ENCODE assay signal across 9 cellular contexts in the genomic region with DNA sequence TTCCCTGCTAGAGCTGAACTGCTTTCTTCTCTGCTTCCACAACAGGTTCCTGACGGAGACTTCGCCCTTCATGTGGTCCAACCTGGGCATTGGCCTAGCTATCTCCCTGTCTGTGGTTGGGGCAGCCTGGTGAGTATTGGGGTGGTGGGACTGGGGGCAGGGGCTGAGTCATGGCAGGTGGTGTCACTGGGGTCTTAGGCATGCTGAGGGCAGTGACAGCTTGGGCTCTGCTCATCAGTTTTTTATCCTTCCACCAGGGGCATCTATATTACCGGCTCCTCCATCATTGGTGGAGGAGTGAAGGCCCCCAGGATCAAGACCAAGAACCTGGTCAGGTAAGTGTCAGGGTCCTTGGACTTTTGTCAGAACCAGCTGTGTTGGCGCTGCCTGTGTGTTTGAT. TPM values are rescaled to one million over a fixed set of nuclear protein-coding genes. Genes with fewer than 3 reads are reported as not detected.
DNase-seq lines count a peak whose midpoint lies in the region; ATAC-seq and TF ChIP-seq lines count a peak whose summit lies in the region.
"Had no signal": no experiment of that assay in that cellular context is flagged by ENCODE, and none has a peak within 500 bp of the region (broad histone marks: within the 10 kb centered on the region; RNA-seq: fewer than 3 reads in every experiment).

No MANE protein-coding gene starts in this region.

- ATAC-seq in HG03025 (IDR thresholded peaks at IDR 0.05; ENCODE audit: low FRiP score, unreplicated experiment) (no peak), GM18517 (IDR thresholded peaks at IDR 0.05; ENCODE audit: unreplicated experiment) (no peak)

- in situ Hi-C loops in brain microvascular endothelial cell (cut with HindIII; ENCODE audit: low pct_ligation_motif_present, low sequenced_read_pairs): no loop called here

- peak overlapping the region; percentile 94 for H3K27ac ChIP-seq in 22Rv1
- no peak overlapping the region for H3K27ac ChIP-seq in HUES48 (ENCODE audit: low read depth, low read length)
- no peak overlapping the region for H3K27ac ChIP-seq in brain microvascular endothelial cell

- H3K9me3 ChIP-seq in HUES48 (ENCODE audit: control insufficient read depth, insufficient read depth, low read length): no peaks in the 10 kb centered on the region
- H3K9me3 ChIP-seq in mononuclear cell (ENCODE audit: low read depth, low read length): no peaks in the 10 kb centered on the region

- H3K27me3 ChIP-seq in HUES48 (ENCODE audit: control insufficient read depth, insufficient read depth, low read length): no peaks in the 10 kb centered on the region
- H3K27me3 ChIP-seq in brain microvascular endothelial cell (replicated peaks): no peaks in the 10 kb centered on the region
- H3K27me3 ChIP-seq in mononuclear cell (ENCODE audit: insufficient read depth, low read length): no peaks in the 10 kb centered on the region

- H3K4me3 ChIP-seq in HUES48 (ENCODE audit: low read depth, low read length) (peak overlapping the region; percentile 89), brain microvascular endothelial cell (ENCODE audit: low read depth, low read length) (peak overlapping the region; percentile 87), mononuclear cell (ENCODE audit: low read length) (peak overlapping the region; percentile 71)

- H3K4me1 ChIP-seq in HUES48 (ENCODE audit: control insufficient read depth, insufficient read depth, low read length) (peaks cover 24% of the 10 kb centered on the region; the same call in 1 of the 2 replicates), mononuclear cell (ENCODE audit: insufficient read depth, low read length) (peaks cover 54% of the 10 kb centered on the region)

- H3K9ac ChIP-seq in HUES48 (ENCODE audit: low read depth, low read length): no peak overlapping the region

- H3K36me3 ChIP-seq in HUES48 (ENCODE audit: control insufficient read depth, insufficient read depth, low read length): peaks cover 45% of the 10 kb centered on the region
- peaks cover 23% of the 10 kb centered on the region for H3K36me3 ChIP-seq in brain microvascular endothelial cell (replicated peaks)

- no peak for TF ChIP-seq CTCF in 22Rv1 (IDR thresholded peaks at IDR 0.05)
- TF ChIP-seq CTCF in brain microvascular endothelial cell (IDR thresholded peaks at IDR 0.05; ENCODE audit: low read depth, low read length, missing control alignments): peak; percentile 32

- no peak for DNase-seq in brain microvascular endothelial cell
- no peak for DNase-seq in DMS153 (lab: John Stamatoyannopoulos, UW)
- no peak for DNase-seq in AG08395 (ENCODE audit: low spot score)
- DNase-seq: NCI-H2227 treated with DMSO at 0.1 percent for 48 hours had no signal

RNA-seq across cellular contexts. Expression of gene ATP6V0B, which starts 1.3 kb away (rescaled TPM):
- total RNA-seq in mononuclear cell: 73.1 TPM

RNA-seq across cellular contexts. Expression of gene B4GALT2, which starts 3.0 kb away (rescaled TPM):
- total RNA-seq in mononuclear cell: 0.63 TPM

RNA-seq across cellular contexts. Expression of gene DPH2, which starts 6.2 kb away (rescaled TPM):
- total RNA-seq in mononuclear cell: 6.7 TPM

RNA-seq across cellular contexts. Expression of gene CCDC24, which starts 15.4 kb away (rescaled TPM):
- 0.42 TPM for total RNA-seq in mononuclear cell

RNA-seq across cellular contexts. Expression of gene IPO13, which starts 29.3 kb away (rescaled TPM):
- 2.3 TPM for total RNA-seq in mononuclear cell
